ENCODE assay signal across 16 cellular contexts in genomic region chr10:30014511-30014910, GRCh38.
"Had no signal": no experiment of that assay in that cellular context is flagged by ENCODE, and none has a peak within 500 bp of the region (broad histone marks: within the 10 kb centered on the region; RNA-seq: fewer than 3 reads in every experiment).

No MANE protein-coding gene starts in this region.

- H3K27ac Mint-ChIP-seq: activated naive CD4-positive, alpha-beta T cell treated with anti-CD3 and anti-CD28 coated beads, Interleukin-2, amount 50 U/mL, for 24 hours; effector memory CD8-positive, alpha-beta T cell; stimulated activated naive CD8-positive, alpha-beta T cell treated with anti-CD3 and anti-CD28 coated beads, Interleukin-15, Interleukin-2, amounts not matched to agents 100 ng/mL and 50 ng/mL, for 24 hours; T-cell had no signal

- ATAC-seq: effector memory CD8-positive, alpha-beta T cell; T-cell had no signal

- H3K4me3 Mint-ChIP-seq: activated naive CD4-positive, alpha-beta T cell treated with anti-CD3 and anti-CD28 coated beads, Interleukin-2, amount 50 U/mL, for 24 hours; effector memory CD8-positive, alpha-beta T cell; stimulated activated naive CD8-positive, alpha-beta T cell treated with anti-CD3 and anti-CD28 coated beads, Interleukin-15, Interleukin-2, amounts not matched to agents 100 ng/mL and 50 ng/mL, for 24 hours; T-cell had no signal

- H3K9me3 Mint-ChIP-seq: activated naive CD4-positive, alpha-beta T cell treated with anti-CD3 and anti-CD28 coated beads, Interleukin-2, amount 50 U/mL, for 24 hours; effector memory CD8-positive, alpha-beta T cell; stimulated activated naive CD8-positive, alpha-beta T cell treated with anti-CD3 and anti-CD28 coated beads, Interleukin-15, Interleukin-2, amounts not matched to agents 100 ng/mL and 50 ng/mL, for 24 hours; T-cell had no signal

- DNase-seq: activated CD4-positive, alpha-beta T cell treated with anti-CD3 and anti-CD28 coated beads, Interleukin-2, amount 50 U/mL, for 4 hours; activated CD4-positive, CD25-positive, alpha-beta regulatory T cell treated with anti-CD3 and anti-CD28 coated beads, Interleukin-2, amount 50 U/mL, for 72 hours; activated gamma-delta T cell; activated T-cell treated with anti-CD3 and anti-CD28 coated beads, Interleukin-2, amount 50 U/mL, for 48 hours; dermis blood vessel endothelial cell; effector memory CD8-positive, alpha-beta T cell; kidney; midbrain; retina; stimulated activated CD4-positive, alpha-beta T cell treated with anti-CD3 and anti-CD28 coated beads, Interleukin-12 subunit alpha, Interleukin-12 subunit beta, amount 100 ng/mL, for 4 hours; stimulated activated CD4-positive, alpha-beta T cell treated with anti-CD3 and anti-CD28 coated beads, Interleukin-2, amount 100 ng/mL, for 24 hours; T-cell; trophoblast cell had no signal

- H3K27ac ChIP-seq: SK-N-MC had no signal

- H3K36me3 Mint-ChIP-seq: activated naive CD4-positive, alpha-beta T cell treated with anti-CD3 and anti-CD28 coated beads, Interleukin-2, amount 50 U/mL, for 24 hours; T-cell had no signal

- H3K4me3 ChIP-seq: SK-N-MC had no signal
